22 cellular contexts compared by ENCODE assay signal in the genomic region with DNA sequence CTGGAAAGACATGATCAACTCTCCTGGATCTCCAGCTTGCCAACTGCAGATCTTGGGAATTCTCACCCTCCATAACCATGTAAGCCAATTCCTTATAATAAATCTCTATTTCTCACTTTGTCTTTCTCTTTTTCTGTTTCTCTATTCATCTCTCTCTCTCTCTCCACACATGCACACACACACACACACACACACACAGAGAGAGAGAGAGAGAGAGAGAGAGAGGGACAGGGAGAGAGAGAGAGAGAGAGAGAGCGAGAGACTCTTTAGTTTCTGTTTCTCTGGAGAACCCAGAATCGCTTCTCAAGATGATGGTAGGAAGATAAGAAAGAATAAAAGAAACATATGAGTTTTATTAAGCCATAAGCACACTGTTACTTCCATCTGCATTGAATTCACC.
"Had no signal": no experiment of that assay in that cellular context is flagged by ENCODE, and none has a peak within 500 bp of the region (broad histone marks: within the 10 kb centered on the region; RNA-seq: fewer than 3 reads in every experiment).

No MANE protein-coding gene starts in this region.

- H3K4me1 Mint-ChIP-seq: activated CD4-positive, alpha-beta T cell treated with anti-CD3 and anti-CD28 coated beads, Interleukin-2, amount 10 ng/mL, durations not matched to agents 7 days and 5 days; activated naive CD4-positive, alpha-beta T cell treated with anti-CD3 and anti-CD28 coated beads, Interleukin-2, amount 10 ng/mL, durations not matched to agents 7 days and 5 days; activated naive CD8-positive, alpha-beta T cell treated with anti-CD3 and anti-CD28 coated beads for 36 hours had no signal

- H3K9me3 Mint-ChIP-seq: activated naive CD8-positive, alpha-beta T cell treated with anti-CD3 and anti-CD28 coated beads for 36 hours had no signal

- H3K36me3 ChIP-seq: brain microvascular endothelial cell, cardiac muscle cell had no signal

- H3K4me3 ChIP-seq: cardiac muscle cell had no signal

- H3K27me3 ChIP-seq: brain microvascular endothelial cell, cardiac muscle cell had no signal

- H3K27me3 Mint-ChIP-seq: activated CD4-positive, alpha-beta memory T cell treated with anti-CD3 and anti-CD28 coated beads for 36 hours; activated CD4-positive, alpha-beta T cell treated with anti-CD3 and anti-CD28 coated beads, Interleukin-2, amount 10 ng/mL, durations not matched to agents 7 days and 5 days; activated naive CD4-positive, alpha-beta T cell treated with anti-CD3 and anti-CD28 coated beads, Interleukin-2, amount 10 ng/mL, durations not matched to agents 7 days and 5 days; activated naive CD8-positive, alpha-beta T cell treated with anti-CD3 and anti-CD28 coated beads for 36 hours had no signal

- H3K27ac ChIP-seq: brain microvascular endothelial cell, cardiac muscle cell, VCaP had no signal

- H3K36me3 Mint-ChIP-seq: activated CD4-positive, alpha-beta memory T cell treated with anti-CD3 and anti-CD28 coated beads for 36 hours; activated naive CD4-positive, alpha-beta T cell treated with anti-CD3 and anti-CD28 coated beads, Interleukin-2, amount 10 ng/mL, durations not matched to agents 7 days and 5 days; activated naive CD8-positive, alpha-beta T cell treated with anti-CD3 and anti-CD28 coated beads for 36 hours had no signal

- DNase-seq: activated CD4-positive, alpha-beta memory T cell treated with anti-CD3 and anti-CD28 coated beads for 36 hours; activated CD4-positive, alpha-beta T cell treated with anti-CD3 and anti-CD28 coated beads, Interleukin-2, amount 10 ng/mL, durations not matched to agents 7 days and 5 days; activated CD4-positive, CD25-positive, alpha-beta regulatory T cell; activated CD8-positive, alpha-beta memory T cell treated with anti-CD3 and anti-CD28 coated beads for 24 hours; activated gamma-delta T cell treated with Interleukin-2 at 50 U/mL for 16 hours; activated naive CD4-positive, alpha-beta T cell treated with anti-CD3 and anti-CD28 coated beads, Interleukin-2, amount 10 ng/mL, durations not matched to agents 7 days and 5 days; activated naive CD8-positive, alpha-beta T cell treated with anti-CD3 and anti-CD28 coated beads for 36 hours; activated T-cell treated with anti-CD3 and anti-CD28 coated beads, Interleukin-2, amount 50 U/mL, for 48 hours; brain microvascular endothelial cell; Karpas-422; NCI-H1048; NCI-H146; NCI-H187 treated with DMSO at 0.1 percent for 48 hours; NCI-H2081 treated with DMSO at 0.1 percent for 48 hours; NCI-H446 treated with DMSO at 0.1 percent for 48 hours; NCI-H524 treated with DMSO at 0.1 percent for 48 hours; NCI-H774; SHP77 treated with DMSO at 0.1 percent for 48 hours; T-helper 1 cell had no signal

- H3K27ac Mint-ChIP-seq: activated CD4-positive, alpha-beta memory T cell treated with anti-CD3 and anti-CD28 coated beads for 36 hours; activated CD4-positive, alpha-beta T cell treated with anti-CD3 and anti-CD28 coated beads, Interleukin-2, amount 10 ng/mL, durations not matched to agents 7 days and 5 days; activated naive CD4-positive, alpha-beta T cell treated with anti-CD3 and anti-CD28 coated beads, Interleukin-2, amount 10 ng/mL, durations not matched to agents 7 days and 5 days; activated naive CD8-positive, alpha-beta T cell treated with anti-CD3 and anti-CD28 coated beads for 36 hours; activated T-helper 2 cell treated with anti-CD3 and anti-CD28 coated beads, Interferon-gamma antibody, Interleukin-2, Interleukin-4, amounts not matched to agents 10 μg/mL and 5 μg/mL and 100 μg/mL, durations not matched to agents 14 hours and 24 hours and 36 hours had no signal

- H3K4me3 Mint-ChIP-seq: activated CD4-positive, alpha-beta memory T cell treated with anti-CD3 and anti-CD28 coated beads for 36 hours; activated CD4-positive, alpha-beta T cell treated with anti-CD3 and anti-CD28 coated beads, Interleukin-2, amount 10 ng/mL, durations not matched to agents 7 days and 5 days; activated naive CD4-positive, alpha-beta T cell treated with anti-CD3 and anti-CD28 coated beads, Interleukin-2, amount 10 ng/mL, durations not matched to agents 7 days and 5 days; activated naive CD8-positive, alpha-beta T cell treated with anti-CD3 and anti-CD28 coated beads for 36 hours had no signal
